In genomic region chr15:42772901-42773300, GRCh38 we compare ENCODE assay signal across 16 cellular contexts.
"Had no signal": no experiment of that assay in that cellular context is flagged by ENCODE, and none has a peak within 500 bp of the region (broad histone marks: within the 10 kb centered on the region; RNA-seq: fewer than 3 reads in every experiment).

No MANE protein-coding gene starts in this region.

- H3K27ac ChIP-seq: coronary artery, esophagus muscularis mucosa, foreskin keratinocyte, heart right ventricle, left lung, lower lobe of right lung had no signal

- H3K4me1 Mint-ChIP-seq: mesothelial cell of epicardium had no signal

- H3K4me1 ChIP-seq: foreskin keratinocyte, left lung had no signal

- H3K4me3 Mint-ChIP-seq: mesothelial cell of epicardium, naive B cell had no signal

- H3K9me3 ChIP-seq: esophagus muscularis mucosa, left lung, lower lobe of right lung, mucosa of descending colon had no signal

- H3K27ac Mint-ChIP-seq: mesothelial cell of epicardium had no signal

- H3K27me3 ChIP-seq: dorsolateral prefrontal cortex, esophagus muscularis mucosa, foreskin keratinocyte, heart right ventricle, left lung had no signal

- H3K4me3 ChIP-seq: coronary artery, dorsolateral prefrontal cortex, esophagus muscularis mucosa, heart right ventricle, left lung, lower lobe of right lung, mucosa of descending colon had no signal

- DNase-seq: dorsolateral prefrontal cortex; effector CD4-positive, alpha-beta T cell; effector memory CD4-positive, alpha-beta T cell; foreskin keratinocyte; glutamatergic neuron; hippocampal formation; left cardiac atrium; left lung; lower lobe of right lung; mesenchymal stem cell; naive B cell had no signal

- ATAC-seq: foreskin keratinocyte, left lung, lower lobe of right lung, mucosa of descending colon had no signal

- H3K27me3 Mint-ChIP-seq: naive B cell had no signal
